ENCODE assay signal across 9 cellular contexts in the genomic region with DNA sequence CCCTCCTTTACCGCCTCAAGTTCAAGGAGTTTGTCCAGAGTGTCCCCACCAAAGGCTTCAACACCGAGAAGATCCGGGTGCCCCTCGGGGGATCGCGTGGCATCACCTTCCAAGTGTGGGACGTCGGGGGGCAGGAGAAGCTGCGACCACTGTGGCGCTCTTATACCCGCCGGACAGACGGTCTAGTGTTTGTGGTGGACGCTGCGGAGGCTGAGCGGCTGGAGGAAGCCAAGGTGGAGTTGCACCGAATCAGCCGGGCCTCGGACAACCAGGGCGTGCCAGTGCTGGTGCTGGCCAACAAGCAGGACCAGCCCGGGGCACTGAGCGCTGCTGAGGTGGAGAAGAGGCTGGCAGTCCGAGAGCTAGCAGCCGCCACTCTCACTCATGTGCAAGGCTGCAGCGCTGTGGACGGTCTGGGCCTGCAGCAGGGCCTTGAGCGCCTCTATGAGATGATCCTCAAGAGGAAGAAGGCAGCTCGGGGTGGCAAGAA. TPM values are rescaled to one million over a fixed set of nuclear protein-coding genes. Genes with fewer than 3 reads are reported as not detected.
DNase-seq lines count a peak whose midpoint lies in the region; ATAC-seq and TF ChIP-seq lines count a peak whose summit lies in the region.
"Had no signal": no experiment of that assay in that cellular context is flagged by ENCODE, and none has a peak within 500 bp of the region (broad histone marks: within the 10 kb centered on the region; RNA-seq: fewer than 3 reads in every experiment).

No MANE protein-coding gene starts in this region.

- H3K27me3 ChIP-seq in HUES6 (ENCODE audit: control insufficient read depth, insufficient read depth, low read length) (no peaks in the 10 kb centered on the region), smooth muscle cell (ENCODE audit: low read depth) (no peaks in the 10 kb centered on the region)

- 92% methylated on average over 28 of the region's 28 CpGs for WGBS in smooth muscle cell (ENCODE audit: low lambda C conversion rate)

- H3K36me3 ChIP-seq in HUES6 (ENCODE audit: control insufficient read depth, insufficient read depth, low read length) (peaks cover 10% of the 10 kb centered on the region; the same call in 1 of the 2 replicates), smooth muscle cell (ENCODE audit: low read depth) (no peaks in the 10 kb centered on the region)

- peak overlapping the region; percentile 69 for H3K4me3 ChIP-seq in HUES6 (ENCODE audit: low read depth, low read length)
- peak overlapping the region; percentile 87 for H3K4me3 ChIP-seq in iPS-18c (ENCODE audit: insufficient read depth, low read depth, low read length)
- peak overlapping the region; percentile 76 for H3K4me3 ChIP-seq in smooth muscle cell

- no peaks in the 10 kb centered on the region for H3K36me3 Mint-ChIP-seq in activated naive CD8-positive, alpha-beta T cell treated with anti-CD3 and anti-CD28 coated beads, Interleukin-2, amount 50 U/mL, for 24 hours (ENCODE audit: low read depth)

- H3K27me3 Mint-ChIP-seq in activated naive CD8-positive, alpha-beta T cell treated with anti-CD3 and anti-CD28 coated beads, Interleukin-2, amount 50 U/mL, for 24 hours = no peaks in the 10 kb centered on the region

- H3K27ac ChIP-seq in HUES6 (ENCODE audit: low read depth, low read length) = no peak overlapping the region
- H3K27ac ChIP-seq in smooth muscle cell (ENCODE audit: low read depth) = no peak overlapping the region

- TF ChIP-seq CTCF in smooth muscle cell (IDR thresholded peaks at IDR 0.05; ENCODE audit: borderline replicate concordance, insufficient read depth, poor library complexity, severe bottlenecking) = no peak

- H3K4me1 ChIP-seq in HUES6 (ENCODE audit: control insufficient read depth, insufficient read depth, low read length) = peaks cover 17% of the 10 kb centered on the region
- peaks cover 15% of the 10 kb centered on the region for H3K4me1 ChIP-seq in smooth muscle cell (ENCODE audit: low read depth)

- peaks cover 8% of the 10 kb centered on the region for H4K20me1 ChIP-seq in smooth muscle cell (ENCODE audit: low read depth)

- H3K27ac Mint-ChIP-seq in activated naive CD8-positive, alpha-beta T cell treated with anti-CD3 and anti-CD28 coated beads, Interleukin-2, amount 50 U/mL, for 24 hours = no peak overlapping the region

- H3K9me3 Mint-ChIP-seq in activated naive CD8-positive, alpha-beta T cell treated with anti-CD3 and anti-CD28 coated beads, Interleukin-2, amount 50 U/mL, for 24 hours = no peaks in the 10 kb centered on the region

- H3K9me3 ChIP-seq in HUES6 (ENCODE audit: control insufficient read depth, insufficient read depth, low read depth, low read length) (no peaks in the 10 kb centered on the region), iPS-18c (ENCODE audit: control insufficient read depth, insufficient read depth, low read length) (peaks cover 2% of the 10 kb centered on the region), smooth muscle cell (replicated peaks; ENCODE audit: low read depth) (no peaks in the 10 kb centered on the region)

- H3K4me2 ChIP-seq in smooth muscle cell = peak overlapping the region; percentile 82

- no peak overlapping the region for H2AFZ ChIP-seq in smooth muscle cell (ENCODE audit: low read depth)

- H3K4me3 Mint-ChIP-seq in activated naive CD8-positive, alpha-beta T cell treated with anti-CD3 and anti-CD28 coated beads, Interleukin-2, amount 50 U/mL, for 24 hours = peak overlapping the region; percentile 85

- no peak for ATAC-seq in activated naive CD8-positive, alpha-beta T cell treated with anti-CD3 and anti-CD28 coated beads, Interleukin-2, amount 50 U/mL, for 24 hours
- no peak for ATAC-seq in HG02678 (IDR thresholded peaks at IDR 0.05; ENCODE audit: unreplicated experiment)
- no peak for ATAC-seq in GM21576 (IDR thresholded peaks at IDR 0.05; ENCODE audit: unreplicated experiment)

- H3K9ac ChIP-seq in HUES6 (ENCODE audit: low read length) (peak overlapping the region; percentile 56), smooth muscle cell (ENCODE audit: low read depth) (no peak overlapping the region)

- peaks cover 20% of the 10 kb centered on the region for H3K79me2 ChIP-seq in smooth muscle cell (ENCODE audit: low read depth)

- H3K4me1 Mint-ChIP-seq in activated naive CD8-positive, alpha-beta T cell treated with anti-CD3 and anti-CD28 coated beads, Interleukin-2, amount 50 U/mL, for 24 hours = peaks cover 15% of the 10 kb centered on the region

- peaks cover 12% of the 10 kb centered on the region for H3F3A ChIP-seq in smooth muscle cell (ENCODE audit: low read depth)

- no peak for DNase-seq in activated naive CD8-positive, alpha-beta T cell treated with anti-CD3 and anti-CD28 coated beads, Interleukin-2, amount 50 U/mL, for 24 hours
- DNase-seq in smooth muscle cell (lab: John Stamatoyannopoulos, UW; ENCODE audit: unreplicated experiment) = no peak
- no peak for DNase-seq in RPMI8226
- no peak for DNase-seq in NCI-H1048 (lab: John Stamatoyannopoulos, UW)
- DNase-seq: NCI-H446 treated with DMSO at 0.1 percent for 48 hours had no signal

RNA-seq across cellular contexts. Expression of gene ARL4D, which starts 1.1 kb away (rescaled TPM):
- total RNA-seq in smooth muscle cell = 9.9 and 10.3 TPM in 2 replicates
- 25.9 and 27.6 TPM in 2 replicates for polyA plus RNA-seq in smooth muscle cell
